8 cellular contexts compared by ENCODE assay signal in the genomic region with DNA sequence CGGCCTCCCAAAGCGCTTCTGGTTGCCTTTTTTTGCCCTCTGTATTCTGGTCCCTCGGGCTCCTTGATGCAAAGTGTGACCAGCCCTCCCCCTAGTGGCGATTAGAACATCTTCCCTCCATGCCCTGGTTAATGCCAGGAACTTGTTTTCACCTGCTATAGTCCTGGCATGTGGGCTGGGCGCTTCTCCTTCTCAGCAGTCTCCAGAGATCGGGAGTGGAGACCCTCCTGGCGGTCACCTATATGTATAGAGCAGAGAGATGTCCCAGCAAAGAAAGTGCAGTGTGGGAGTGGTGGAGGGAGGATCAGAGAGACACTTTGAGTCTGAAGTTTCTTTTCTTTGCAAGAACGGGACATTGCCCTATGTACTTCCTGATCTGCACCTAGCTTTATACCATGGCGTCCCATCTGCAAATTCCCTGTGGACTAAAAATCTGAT.
DNase-seq lines count a peak whose midpoint lies in the region; ATAC-seq and TF ChIP-seq lines count a peak whose summit lies in the region.

No MANE protein-coding gene starts in this region.

- H3K36me3 Mint-ChIP-seq in CD8-positive, alpha-beta T cell, result no peaks in the 10 kb centered on the region
- no peaks in the 10 kb centered on the region for H3K36me3 Mint-ChIP-seq in activated CD4-positive, alpha-beta T cell treated with anti-CD3 and anti-CD28 coated beads, Interleukin-2, amount 10 ng/mL, durations not matched to agents 7 days and 5 days (ENCODE audit: low read depth)
- H3K36me3 Mint-ChIP-seq in endothelial cell (ENCODE audit: low read depth, unreplicated experiment), result no peaks in the 10 kb centered on the region

- H3K4me3 Mint-ChIP-seq in CD8-positive, alpha-beta T cell, result no peak overlapping the region
- H3K4me3 Mint-ChIP-seq in activated CD4-positive, alpha-beta T cell treated with anti-CD3 and anti-CD28 coated beads, Interleukin-2, amount 10 ng/mL, durations not matched to agents 7 days and 5 days, result no peak overlapping the region
- H3K4me3 Mint-ChIP-seq in endothelial cell (ENCODE audit: unreplicated experiment), result no peak overlapping the region

- intact Hi-C loops in CD8-positive, alpha-beta T cell (cut with DNase I, micrococcal nuclease), result loop anchor here (1.0 to 5.0 kb wide), 6 partner anchors 171 to 1711 kb away; no protein-coding TSS in a partner anchor

- peak overlapping the region in 1 of 2 donors; percentile 30 for H3K9ac ChIP-seq in mucosa of rectum (ENCODE audit: low read depth in 1 of 2, low read length in 2 of 2)

- no peak overlapping the region for H3K4me3 ChIP-seq in CD8-positive, alpha-beta T cell (ENCODE audit: low read depth, low read length)
- H3K4me3 ChIP-seq in mucosa of rectum (ENCODE audit: low read length in 2 of 2), result peak overlapping the region; percentile 22 to 50

- POLR2A ChIA-PET in CD8-positive, alpha-beta T cell (lab: Charles Lee), result no interaction called here
- POLR2A ChIA-PET in activated CD4-positive, alpha-beta T cell treated with anti-CD3 and anti-CD28 coated beads, Interleukin-2, amount 10 ng/mL, durations not matched to agents 7 days and 5 days (lab: Charles Lee), result no interaction called here

- CTCF ChIA-PET in CD8-positive, alpha-beta T cell (lab: Charles Lee), result interaction anchor here (0.7 to 2.8 kb wide), 6 partner anchors 15 to 388 kb away, joined by 4 to 24 read pairs (median 4); no protein-coding TSS in a partner anchor
- CTCF ChIA-PET in activated CD4-positive, alpha-beta T cell treated with anti-CD3 and anti-CD28 coated beads, Interleukin-2, amount 10 ng/mL, durations not matched to agents 7 days and 5 days (lab: Charles Lee), result no interaction called here

- peak; percentile 57 for ATAC-seq in CD8-positive, alpha-beta T cell
- ATAC-seq in HG03159 (IDR thresholded peaks at IDR 0.05; ENCODE audit: unreplicated experiment), result peak; percentile 99

- H3K9me3 ChIP-seq in CD8-positive, alpha-beta T cell (ENCODE audit: low read length), result no peaks in the 10 kb centered on the region
- peaks cover 0 to 3% of the 10 kb centered on the region in 2 donors for H3K9me3 ChIP-seq in mucosa of rectum (ENCODE audit: control insufficient read depth in 2 of 2, low read length in 2 of 2)

- H3K36me3 ChIP-seq in CD8-positive, alpha-beta T cell (ENCODE audit: insufficient read depth, low read length), result no peaks in the 10 kb centered on the region
- H3K36me3 ChIP-seq in mucosa of rectum (ENCODE audit: control insufficient read depth in 2 of 2, insufficient read depth in 2 of 2, low read length in 2 of 2), result no peaks in the 10 kb centered on the region

- no peaks in the 10 kb centered on the region for H3K4me1 ChIP-seq in CD8-positive, alpha-beta T cell (ENCODE audit: insufficient read depth, low read length)
- no peaks in the 10 kb centered on the region for H3K4me1 ChIP-seq in mucosa of rectum (ENCODE audit: control insufficient read depth in 2 of 2, insufficient read depth in 2 of 2, low read length in 2 of 2)

- H3K4me1 Mint-ChIP-seq in CD8-positive, alpha-beta T cell (ENCODE audit: low read depth), result peaks cover 6% of the 10 kb centered on the region
- no peaks in the 10 kb centered on the region for H3K4me1 Mint-ChIP-seq in activated CD4-positive, alpha-beta T cell treated with anti-CD3 and anti-CD28 coated beads, Interleukin-2, amount 10 ng/mL, durations not matched to agents 7 days and 5 days
- peaks cover 7% of the 10 kb centered on the region for H3K4me1 Mint-ChIP-seq in endothelial cell (ENCODE audit: unreplicated experiment)

- peaks cover 16% of the 10 kb centered on the region for H3K27me3 Mint-ChIP-seq in CD8-positive, alpha-beta T cell (ENCODE audit: low read depth)
- peaks cover 13% of the 10 kb centered on the region for H3K27me3 Mint-ChIP-seq in activated CD4-positive, alpha-beta T cell treated with anti-CD3 and anti-CD28 coated beads, Interleukin-2, amount 10 ng/mL, durations not matched to agents 7 days and 5 days
- no peaks in the 10 kb centered on the region for H3K27me3 Mint-ChIP-seq in endothelial cell (ENCODE audit: unreplicated experiment)

- peak; percentile 60 for TF ChIP-seq CTCF in CD8-positive, alpha-beta T cell (IDR thresholded peaks at IDR 0.05)
- peak; percentile 74 for TF ChIP-seq CTCF in endothelial cell (IDR thresholded peaks at IDR 0.05; ENCODE audit: unreplicated experiment)

- H3K9me3 Mint-ChIP-seq in CD8-positive, alpha-beta T cell, result no peaks in the 10 kb centered on the region
- H3K9me3 Mint-ChIP-seq in activated CD4-positive, alpha-beta T cell treated with anti-CD3 and anti-CD28 coated beads, Interleukin-2, amount 10 ng/mL, durations not matched to agents 7 days and 5 days, result no peaks in the 10 kb centered on the region
- H3K9me3 Mint-ChIP-seq in endothelial cell (ENCODE audit: unreplicated experiment), result no peaks in the 10 kb centered on the region

- no peak overlapping the region for H3K27ac Mint-ChIP-seq in CD8-positive, alpha-beta T cell
- H3K27ac Mint-ChIP-seq in activated CD4-positive, alpha-beta T cell treated with anti-CD3 and anti-CD28 coated beads, Interleukin-2, amount 10 ng/mL, durations not matched to agents 7 days and 5 days, result no peak overlapping the region
- H3K27ac Mint-ChIP-seq in endothelial cell (ENCODE audit: unreplicated experiment), result no peak overlapping the region

- H3K27me3 ChIP-seq in CD8-positive, alpha-beta T cell (ENCODE audit: insufficient read depth, low read length), result no peaks in the 10 kb centered on the region
- no peaks in the 10 kb centered on the region for H3K27me3 ChIP-seq in mucosa of rectum (ENCODE audit: control insufficient read depth in 2 of 2, insufficient read depth in 2 of 2, low read length in 2 of 2)

- DNase-seq in CD8-positive, alpha-beta T cell, result peak in 6 of 7 experiments; percentile 19 to 60 (median 50)
- DNase-seq in GM19240 (ENCODE audit: insufficient read length, low spot score), result peak; percentile 19
- DNase-seq in NCI-H226, result peak; percentile 40
- DNase-seq in activated CD4-positive, alpha-beta T cell treated with anti-CD3 and anti-CD28 coated beads, Interleukin-2, amount 10 ng/mL, durations not matched to agents 7 days and 5 days, result peak; percentile 64
- peak; percentile 68 for DNase-seq in endothelial cell (ENCODE audit: low spot score)
- peak; percentile 24 for DNase-seq in stromal cell of bone marrow (ENCODE audit: low read depth)

- H3K27ac ChIP-seq in CD8-positive, alpha-beta T cell (ENCODE audit: low read depth, low read length), result no peak overlapping the region
- H3K27ac ChIP-seq in mucosa of rectum (ENCODE audit: low read depth in 2 of 2, low read length in 2 of 2), result no peak overlapping the region
